Comparison of ENCODE assay signal across 8 cellular contexts in genomic region chr2:18991177-18992168, GRCh38.
DNase-seq lines count a peak whose midpoint lies in the region; ATAC-seq, FAIRE-seq and TF ChIP-seq lines count a peak whose summit lies in the region.

No MANE protein-coding gene starts in this region.

- no peak for ATAC-seq in HG02840 (IDR thresholded peaks at IDR 0.05; ENCODE audit: low FRiP score, unreplicated experiment)

- CTCF ChIA-PET in RWPE1 (lab: Yijun Ruan, JAX) = interaction anchor here (0.5 to 0.6 kb wide), 2 partner anchors 17 to 22 kb away, joined by 4 read pairs; no protein-coding TSS in a partner anchor

- TF ChIP-seq CTCF in RWPE1 (conservative IDR thresholded peaks at IDR 0.05; ENCODE audit: low read depth) (no peak), D721Med (IDR thresholded peaks at IDR 0.05; ENCODE audit: insufficient read depth, missing control alignments) (no peak)

- H3K27ac ChIP-seq in RWPE1 = peak overlapping the region; percentile 92

- POLR2A ChIA-PET in RWPE1 (lab: Yijun Ruan, JAX; ENCODE audit: low non-redundant PET) = no interaction called here

- peak; percentile 72 for DNase-seq in HCEC 1CT
- DNase-seq in RWPE1 (ENCODE audit: low spot score) = peak; percentile 61
- peak; percentile 37 for DNase-seq in glomerular visceral epithelial cell (ENCODE audit: extremely low spot score)
- DNase-seq in stromal cell of bone marrow (ENCODE audit: low read depth) = peak; percentile 54
- no peak for DNase-seq in D721Med (ENCODE audit: insufficient read length, low spot score)
- no peak for DNase-seq in activated CD8-positive, alpha-beta memory T cell treated with anti-CD3 and anti-CD28 coated beads, Interleukin-2, amount 50 U/mL, for 48 hours
- DNase-seq in NOMO-1 treated with DMSO at 0.1 percent for 48 hours (lab: John Stamatoyannopoulos, UW; ENCODE audit: unreplicated experiment) = no peak

- no peak for FAIRE-seq in D721Med (lab: Jason Lieb, UNC)

Comparison
In these comparisons a context has a peak if more than half of its experiments do, and no peak if none do; other contexts are left out.
1. DNase-seq: peak in HCEC 1CT (single experiment), RWPE1 (single experiment), glomerular visceral epithelial cell (single experiment) and stromal cell of bone marrow (single experiment); none in D721Med (single experiment), activated CD8-positive, alpha-beta memory T cell treated with anti-CD3 and anti-CD28 coated beads, Interleukin-2, amount 50 U/mL, for 48 hours (single experiment) and NOMO-1 treated with DMSO at 0.1 percent for 48 hours (single experiment).